ENCODE assay signal across 27 cellular contexts in genomic region chr10:133151528-133151927, GRCh38. TPM values are rescaled to one million over a fixed set of nuclear protein-coding genes. Genes with fewer than 3 reads are reported as not detected.
DNase-seq lines count a peak whose midpoint lies in the region; ATAC-seq and TF ChIP-seq lines count a peak whose summit lies in the region.
"Had no signal": no experiment of that assay in that cellular context is flagged by ENCODE, and none has a peak within 500 bp of the region (broad histone marks: within the 10 kb centered on the region; RNA-seq: fewer than 3 reads in every experiment).

No MANE protein-coding gene starts in this region.

- DNase-seq in H7 (peak; percentile 90), neuronal stem cell (ENCODE audit: low spot score) (no peak)
- no peak for DNase-seq in activated T-cell treated with anti-CD3 and anti-CD28 coated beads, Interleukin-2, amount 50 U/mL, for 72 hours
- DNase-seq in activated T-cell treated with anti-CD3 and anti-CD28 coated beads, Interleukin-2, amount 50 U/mL, for 1 hour: no peak
- DNase-seq: activated CD4-positive, alpha-beta T cell treated with anti-CD3 and anti-CD28 coated beads for 48 hours; activated naive CD8-positive, alpha-beta T cell treated with anti-CD3 and anti-CD28 coated beads for 36 hours; CD4-positive, alpha-beta T cell; DMS53; effector memory CD4-positive, alpha-beta T cell; gastrocnemius medialis; HFFc6; NCI-H1694 treated with DMSO at 0.1 percent for 48 hours; PC-9; psoas muscle; SJCRH30; T-cell had no signal

- H3K4ac ChIP-seq in neuronal stem cell (ENCODE audit: low read length): no peak overlapping the region

- no peak overlapping the region for H3K4me3 ChIP-seq in H7 (ENCODE audit: insufficient read depth, low read depth, low read length)
- H3K4me3 ChIP-seq in iPS-18a (ENCODE audit: low read length): peak overlapping the region; percentile 40
- H3K4me3 ChIP-seq in neuronal stem cell (ENCODE audit: low read length in 2 of 2): no peak overlapping the region
- H3K4me3 ChIP-seq: esophagus muscularis mucosa, gastrocnemius medialis, left lung, PC-9, psoas muscle, SJCRH30, suprapubic skin had no signal

- no peak overlapping the region for H3K18ac ChIP-seq in neuronal stem cell (ENCODE audit: low read length)

- H3K27me3 Mint-ChIP-seq in brain: no peaks in the 10 kb centered on the region
- peaks cover 55% of the 10 kb centered on the region for H3K27me3 Mint-ChIP-seq in activated T-cell treated with anti-CD3 and anti-CD28 coated beads, Interleukin-2, amount 50 U/mL, for 72 hours (ENCODE audit: low read depth)

- H2BK15ac ChIP-seq in neuronal stem cell (ENCODE audit: low read length): no peak overlapping the region

- H3K79me1 ChIP-seq in neuronal stem cell (ENCODE audit: low read depth, low read length): no peaks in the 10 kb centered on the region

- H3K36me3 Mint-ChIP-seq in brain: no peaks in the 10 kb centered on the region
- peaks cover 4 to 5% of the 10 kb centered on the region in 2 donors for H3K36me3 Mint-ChIP-seq in activated T-cell treated with anti-CD3 and anti-CD28 coated beads, Interleukin-2, amount 50 U/mL, for 72 hours (ENCODE audit: insufficient read depth in 2 of 2)
- H3K36me3 Mint-ChIP-seq: activated naive CD8-positive, alpha-beta T cell treated with anti-CD3 and anti-CD28 coated beads for 36 hours had no signal

- H3K4me1 ChIP-seq in iPS-18a (ENCODE audit: control insufficient read depth, low read depth, low read length) (peaks cover 18% of the 10 kb centered on the region), neuronal stem cell (ENCODE audit: control insufficient read depth in 2 of 2, insufficient read depth in 1 of 2, low read depth in 1 of 2, low read length in 2 of 2) (peaks cover 5 to 10% of the 10 kb centered on the region in 2 donors)
- H3K4me1 ChIP-seq: esophagus muscularis mucosa, gastrocnemius medialis, left lung, psoas muscle, SJCRH30, suprapubic skin had no signal

- H2AK5ac ChIP-seq in neuronal stem cell (ENCODE audit: low read depth, low read length): no peak overlapping the region

- no peak overlapping the region for H2BK12ac ChIP-seq in neuronal stem cell (ENCODE audit: low read length)

- H3K27me3 ChIP-seq in H7 (ENCODE audit: control insufficient read depth, insufficient read depth, low read length): no peaks in the 10 kb centered on the region
- no peaks in the 10 kb centered on the region for H3K27me3 ChIP-seq in iPS-18a (ENCODE audit: control insufficient read depth, insufficient read depth, low read length)
- peaks cover 0 to 4% (median 0%) of the 10 kb centered on the region in 3 experiments for H3K27me3 ChIP-seq in neuronal stem cell (ENCODE audit: control insufficient read depth in 3 of 3, insufficient read depth in 3 of 3, low read depth in 1 of 3, low read length in 3 of 3)
- H3K27me3 ChIP-seq: SJCRH30 had no signal

- no peaks in the 10 kb centered on the region for H3K36me3 ChIP-seq in H7 (replicated peaks; ENCODE audit: control insufficient read depth, insufficient read depth, low read length)
- H3K36me3 ChIP-seq in iPS-18a (ENCODE audit: control insufficient read depth, low read depth, low read length): no peaks in the 10 kb centered on the region
- H3K36me3 ChIP-seq in neuronal stem cell (replicated peaks in 1 of 2; ENCODE audit: control insufficient read depth in 2 of 2, insufficient read depth in 2 of 2, low read length in 2 of 2): no peaks in the 10 kb centered on the region
- H3K36me3 ChIP-seq: esophagus muscularis mucosa, gastrocnemius medialis, left lung, neutrophil, SJCRH30, suprapubic skin had no signal

- H3K14ac ChIP-seq in neuronal stem cell (ENCODE audit: low read length): no peak overlapping the region

- H3K9me3 ChIP-seq in iPS-18a (ENCODE audit: control insufficient read depth, low read depth, low read length) (no peaks in the 10 kb centered on the region), neuronal stem cell (replicated peaks in 1 of 2; ENCODE audit: control insufficient read depth in 2 of 2, insufficient read depth in 1 of 2, low read depth in 1 of 2, low read length in 2 of 2) (peaks cover 0 to 13% of the 10 kb centered on the region in 2 donors)
- H3K9me3 ChIP-seq: gastrocnemius medialis, left lung, neutrophil, psoas muscle, SJCRH30, suprapubic skin had no signal

- TF ChIP-seq CTCF in brain (conservative IDR thresholded peaks at IDR 0.05): no peak

- H3K4me1 Mint-ChIP-seq in brain: peaks cover 33% of the 10 kb centered on the region
- no peaks in the 10 kb centered on the region for H3K4me1 Mint-ChIP-seq in activated T-cell treated with anti-CD3 and anti-CD28 coated beads, Interleukin-2, amount 50 U/mL, for 72 hours (ENCODE audit: low read depth)
- H3K4me1 Mint-ChIP-seq: activated naive CD8-positive, alpha-beta T cell treated with anti-CD3 and anti-CD28 coated beads for 36 hours; activated T-helper 17 cell treated with anti-CD3 and anti-CD28 coated beads, Interleukin-2, amount 50 U/mL, for 72 hours; stimulated activated memory B cell treated with anti-CD40 and anti-IgM and Interleukin-4, amounts not matched to agents 10 μg/mL and 1 μg/mL and 100 μg/mL, for 72 hours; T-cell had no signal

- peak overlapping the region in 2 of 5 experiments; percentile 5 to 33 for H3K4me3 Mint-ChIP-seq in brain
- no peak overlapping the region for H3K4me3 Mint-ChIP-seq in activated T-cell treated with anti-CD3 and anti-CD28 coated beads, Interleukin-2, amount 50 U/mL, for 72 hours
- H3K4me3 Mint-ChIP-seq: activated naive CD8-positive, alpha-beta T cell treated with anti-CD3 and anti-CD28 coated beads for 36 hours; activated T-helper 17 cell treated with anti-CD3 and anti-CD28 coated beads, Interleukin-2, amount 50 U/mL, for 72 hours; CD4-positive, alpha-beta T cell; HFFc6; stimulated activated memory B cell treated with anti-CD40 and anti-IgM and Interleukin-4, amounts not matched to agents 10 μg/mL and 1 μg/mL and 100 μg/mL, for 72 hours; T-cell had no signal

- WGBS in neuronal stem cell (ENCODE audit: extremely low coverage in 2 of 2, insufficient read length in 2 of 2, insufficient replicate concordance in 1 of 2), 2 donors: no CpG with 5 or more reads among the region's 10 CpGs

- H3K23ac ChIP-seq in neuronal stem cell (ENCODE audit: low read depth, low read length, poor library complexity): no peak overlapping the region

- peak overlapping the region; percentile 74 for H2AFZ ChIP-seq in neuronal stem cell (ENCODE audit: low read length)
- H2AFZ ChIP-seq: PC-9 had no signal

- H3K4me2 ChIP-seq in neuronal stem cell (ENCODE audit: insufficient read depth, low read length, poor library complexity, severe bottlenecking): peak overlapping the region; percentile 46
- H3K4me2 ChIP-seq: KMS-11, PC-9 had no signal

- H3K9ac ChIP-seq in iPS-18a (ENCODE audit: low read length) (peak overlapping the region; percentile 63), neuronal stem cell (ENCODE audit: low read depth, low read length, poor library complexity) (no peak overlapping the region)
- H3K9ac ChIP-seq: KMS-11 had no signal

- H4K8ac ChIP-seq in neuronal stem cell (ENCODE audit: low read depth, low read length): no peak overlapping the region

- no peak overlapping the region for H4K91ac ChIP-seq in neuronal stem cell (ENCODE audit: low read depth, low read length, poor library complexity)

- H3K9me3 Mint-ChIP-seq in brain: peaks cover 21 to 46% (median 36%) of the 10 kb centered on the region in 5 experiments
- peaks cover 7 to 9% of the 10 kb centered on the region in 2 donors for H3K9me3 Mint-ChIP-seq in activated T-cell treated with anti-CD3 and anti-CD28 coated beads, Interleukin-2, amount 50 U/mL, for 72 hours

- peak overlapping the region; percentile 93 for H3K27ac ChIP-seq in iPS-18a (ENCODE audit: low read length)
- peak overlapping the region; percentile 83 for H3K27ac ChIP-seq in neuronal stem cell (replicated peaks; ENCODE audit: low read length)
- H3K27ac ChIP-seq: esophagus muscularis mucosa, gastrocnemius medialis, KMS-11, left lung, neutrophil, PC-9, psoas muscle, SJCRH30, suprapubic skin had no signal

- H3K27ac Mint-ChIP-seq in brain: peak overlapping the region in 4 of 5 experiments; percentile 2 to 29 (median 18)
- H3K27ac Mint-ChIP-seq in activated T-cell treated with anti-CD3 and anti-CD28 coated beads, Interleukin-2, amount 50 U/mL, for 72 hours: no peak overlapping the region
- H3K27ac Mint-ChIP-seq: activated naive CD8-positive, alpha-beta T cell treated with anti-CD3 and anti-CD28 coated beads for 36 hours; activated T-helper 17 cell treated with anti-CD3 and anti-CD28 coated beads, Interleukin-2, amount 50 U/mL, for 72 hours; CD4-positive, alpha-beta T cell; HFFc6; stimulated activated memory B cell treated with anti-CD40 and anti-IgM and Interleukin-4, amounts not matched to agents 10 μg/mL and 1 μg/mL and 100 μg/mL, for 72 hours; T-cell had no signal

- ATAC-seq in GM19455 (IDR thresholded peaks at IDR 0.05; ENCODE audit: unreplicated experiment) (no peak), HG03196 (IDR thresholded peaks at IDR 0.05; ENCODE audit: unreplicated experiment) (no peak)
- ATAC-seq in activated T-cell treated with anti-CD3 and anti-CD28 coated beads, Interleukin-2, amount 50 U/mL, for 72 hours (replicated peaks in 1 of 2): no peak
- ATAC-seq: activated T-helper 17 cell treated with anti-CD3 and anti-CD28 coated beads, Interleukin-2, amount 50 U/mL, for 72 hours; gastrocnemius medialis; left lung; psoas muscle; stimulated activated memory B cell treated with anti-CD40 and anti-IgM and Interleukin-4, amounts not matched to agents 10 μg/mL and 1 μg/mL and 100 μg/mL, for 72 hours; T-cell had no signal

- no peak overlapping the region for H2BK5ac ChIP-seq in neuronal stem cell (ENCODE audit: low read length)

- H2BK120ac ChIP-seq in neuronal stem cell (ENCODE audit: low read depth, low read length): no peak overlapping the region

RNA-seq across cellular contexts. Expression of gene KNDC1, which starts 8.5 kb away (rescaled TPM):
- total RNA-seq in H7 (2014; rRNA removed; shearing (Covaris generic)): 13.7 and 16.7 TPM in 2 replicates
- 12.0 TPM for polyA plus RNA-seq in brain (ENCODE audit: insufficient read depth, low read depth, low replicate concordance)
- polyA plus RNA-seq in neuronal stem cell (2013, experiment 1 of 2): 6.4 TPM
- polyA plus RNA-seq in neuronal stem cell (2013, experiment 2 of 2): 6.1 TPM
- total RNA-seq in activated T-cell treated with anti-CD3 and anti-CD28 coated beads, Interleukin-2, amount 50 U/mL, for 72 hours: 1 to 10 TPM in 1 of 2 donors, under 1 TPM in 1; 0.28 to 1.2 TPM
- total RNA-seq: activated naive CD8-positive, alpha-beta T cell treated with anti-CD3 and anti-CD28 coated beads for 36 hours; CD4-positive, alpha-beta T cell had no signal
